13 cellular contexts compared by ENCODE assay signal in genomic region chr17:27256225-27257030, GRCh38. TPM values are rescaled to one million over a fixed set of nuclear protein-coding genes. Genes with fewer than 3 reads are reported as not detected.
DNase-seq lines count a peak whose midpoint lies in the region; ATAC-seq and TF ChIP-seq lines count a peak whose summit lies in the region.
"Had no signal": no experiment of that assay in that cellular context is flagged by ENCODE, and none has a peak within 500 bp of the region (broad histone marks: within the 10 kb centered on the region; RNA-seq: fewer than 3 reads in every experiment).

No MANE protein-coding gene starts in this region.

- H3K4me1 Mint-ChIP-seq in natural killer cell treated with Interleukin-12 subunit alpha and Interleukin-12 subunit beta and Interleukin-15 and Interleukin-18, amount 100 ng/mL, for 72 hours (ENCODE audit: low read depth in 2 of 2), result no peaks in the 10 kb centered on the region
- H3K4me1 Mint-ChIP-seq: naive thymus-derived CD4-positive, alpha-beta T cell had no signal

- H3K9me3 Mint-ChIP-seq in natural killer cell treated with Interleukin-12 subunit alpha and Interleukin-12 subunit beta and Interleukin-15 and Interleukin-18, amount 100 ng/mL, for 72 hours, result no peaks in the 10 kb centered on the region

- H3K27ac ChIP-seq in C4-2B (peak overlapping the region; percentile 61; the same call in 1 of the 2 replicates), left ventricle myocardium inferior (replicated peaks) (peak overlapping the region; percentile 81)
- H3K27ac ChIP-seq: KMS-11 had no signal

- TF ChIP-seq CTCF in C4-2B (conservative IDR thresholded peaks at IDR 0.05) (no peak), left ventricle myocardium inferior (IDR thresholded peaks at IDR 0.05; ENCODE audit: borderline replicate concordance) (no peak)

- H3K9me3 ChIP-seq in left ventricle myocardium inferior (replicated peaks), result peaks cover 5% of the 10 kb centered on the region
- H3K9me3 ChIP-seq: SK-N-SH had no signal

- intact Hi-C loops in left ventricle myocardium inferior (cut with micrococcal nuclease) (no loop called here), sciatic nerve (cut with DNase I) (no loop called here)

- H3K4me3 Mint-ChIP-seq in natural killer cell treated with Interleukin-12 subunit alpha and Interleukin-12 subunit beta and Interleukin-15 and Interleukin-18, amount 100 ng/mL, for 72 hours, result no peak overlapping the region
- H3K4me3 Mint-ChIP-seq: naive thymus-derived CD4-positive, alpha-beta T cell had no signal

- H3K36me3 Mint-ChIP-seq in natural killer cell treated with Interleukin-12 subunit alpha and Interleukin-12 subunit beta and Interleukin-15 and Interleukin-18, amount 100 ng/mL, for 72 hours, result no peaks in the 10 kb centered on the region
- H3K36me3 Mint-ChIP-seq: naive thymus-derived CD4-positive, alpha-beta T cell had no signal

- ATAC-seq in sciatic nerve, result peak; percentile 74
- ATAC-seq in natural killer cell treated with Interleukin-12 subunit alpha and Interleukin-12 subunit beta and Interleukin-15 and Interleukin-18, amount 100 ng/mL, for 72 hours, result no peak
- ATAC-seq in activated CD4-positive, CD25-positive, alpha-beta regulatory T cell treated with anti-CD3 and anti-CD28 coated beads, Interleukin-2, amount 50 U/mL, for 24 hours, result no peak
- no peak for ATAC-seq in HG03457 (IDR thresholded peaks at IDR 0.05; ENCODE audit: unreplicated experiment)
- ATAC-seq: naive thymus-derived CD4-positive, alpha-beta T cell had no signal

- no peak overlapping the region for H3K27ac Mint-ChIP-seq in natural killer cell treated with Interleukin-12 subunit alpha and Interleukin-12 subunit beta and Interleukin-15 and Interleukin-18, amount 100 ng/mL, for 72 hours
- H3K27ac Mint-ChIP-seq: naive thymus-derived CD4-positive, alpha-beta T cell had no signal

- peaks cover 18% of the 10 kb centered on the region for H3K4me1 ChIP-seq in left ventricle myocardium inferior

- H3K27me3 Mint-ChIP-seq in natural killer cell treated with Interleukin-12 subunit alpha and Interleukin-12 subunit beta and Interleukin-15 and Interleukin-18, amount 100 ng/mL, for 72 hours, result peaks cover 12 to 16% of the 10 kb centered on the region in 2 donors

- H3K36me3 ChIP-seq in left ventricle myocardium inferior, result no peaks in the 10 kb centered on the region

- no peaks in the 10 kb centered on the region for H3K27me3 ChIP-seq in left ventricle myocardium inferior (ENCODE audit: low read depth)

- DNase-seq in astrocyte of the hippocampus (ENCODE audit: low read depth, low spot score) (peak; percentile 30), left ventricle myocardium inferior (no peak), sciatic nerve (ENCODE audit: low spot score) (no peak), kidney tubule cell (ENCODE audit: low spot score) (no peak)
- DNase-seq in natural killer cell treated with Interleukin-12 subunit alpha and Interleukin-12 subunit beta and Interleukin-15 and Interleukin-18, amount 100 ng/mL, for 72 hours (ENCODE audit: low spot score), result no peak
- DNase-seq: activated CD4-positive, alpha-beta T cell treated with anti-CD3 and anti-CD28 coated beads for 48 hours; activated naive CD4-positive, alpha-beta T cell treated with anti-CD3 and anti-CD28 coated beads, Interleukin-2, amount 50 U/mL, for 16 hours; naive thymus-derived CD4-positive, alpha-beta T cell; SK-N-SH had no signal

- H3K4me3 ChIP-seq in left ventricle myocardium inferior, result no peak overlapping the region

RNA-seq across cellular contexts. Expression of gene WSB1, which starts 37.5 kb away (rescaled TPM):
- total RNA-seq in left ventricle myocardium inferior (53.3 TPM), sciatic nerve (396 TPM)
- 100 to 1,000 TPM; 129 to 174 TPM for total RNA-seq in natural killer cell treated with Interleukin-12 subunit alpha and Interleukin-12 subunit beta and Interleukin-15 and Interleukin-18, amount 100 ng/mL, for 72 hours
